Comparison of ENCODE assay signal across 20 cellular contexts in genomic region chrY:18997635-18998210, GRCh38.
DNase-seq lines count a peak whose midpoint lies in the region; ATAC-seq and TF ChIP-seq lines count a peak whose summit lies in the region.
"Had no signal": no experiment of that assay in that cellular context is flagged by ENCODE, and none has a peak within 500 bp of the region (broad histone marks: within the 10 kb centered on the region; RNA-seq: fewer than 3 reads in every experiment).

No MANE protein-coding gene starts in this region.

- H3K4me3 Mint-ChIP-seq in activated naive CD8-positive, alpha-beta T cell treated with anti-CD3 and anti-CD28 coated beads for 36 hours, result no peak overlapping the region
- H3K4me3 Mint-ChIP-seq in stimulated activated effector memory CD8-positive, alpha-beta T cell treated with anti-CD3 and anti-CD28 coated beads, Interleukin-12 subunit alpha, Interleukin-12 subunit beta, amount 100 ng/mL, for 72 hours, result no peak overlapping the region
- H3K4me3 Mint-ChIP-seq: activated T-helper 17 cell treated with anti-CD3 and anti-CD28 coated beads, Interleukin-2, amount 50 U/mL, for 72 hours; central memory CD8-positive, alpha-beta T cell; endodermal cell had no signal

- no peaks in the 10 kb centered on the region for H4K20me1 ChIP-seq in GM23248 (ENCODE audit: insufficient read depth)

- peak; percentile 3 for DNase-seq in AG10803 (ENCODE audit: low read depth)
- DNase-seq in GM23248, result peak; percentile 19
- DNase-seq in globus pallidus (ENCODE audit: low spot score), result peak; percentile 53
- DNase-seq in activated naive CD8-positive, alpha-beta T cell treated with anti-CD3 and anti-CD28 coated beads for 36 hours, result no peak
- no peak for DNase-seq in stimulated activated effector memory CD8-positive, alpha-beta T cell treated with anti-CD3 and anti-CD28 coated beads, Interleukin-12 subunit alpha, Interleukin-12 subunit beta, amount 100 ng/mL, for 72 hours (ENCODE audit: low spot score in 2 of 2)
- no peak for DNase-seq in NCI-H2196 (lab: John Stamatoyannopoulos, UW; ENCODE audit: unreplicated experiment)
- DNase-seq: activated CD8-positive, alpha-beta memory T cell treated with anti-CD3 and anti-CD28 coated beads for 24 hours; COR-L47; endodermal cell; NCI-H1092 treated with DMSO at 0.1 percent for 48 hours; NCI-H2171 treated with DMSO at 0.1 percent for 48 hours; ovary; SIG-M5; testis had no signal

- H3K27me3 Mint-ChIP-seq in activated naive CD8-positive, alpha-beta T cell treated with anti-CD3 and anti-CD28 coated beads for 36 hours, result no peaks in the 10 kb centered on the region
- H3K27me3 Mint-ChIP-seq: activated T-helper 17 cell treated with anti-CD3 and anti-CD28 coated beads, Interleukin-2, amount 50 U/mL, for 72 hours; central memory CD8-positive, alpha-beta T cell had no signal

- H2AFZ ChIP-seq in GM23248, result no peak overlapping the region

- no peaks in the 10 kb centered on the region for H3K9me2 ChIP-seq in GM23248 (ENCODE audit: insufficient read depth)

- H3K27me3 ChIP-seq in GM23248 (replicated peaks; ENCODE audit: insufficient read depth), result no peaks in the 10 kb centered on the region
- H3K27me3 ChIP-seq: gastroesophageal sphincter, ovary, testis had no signal

- WGBS in GM23248 (ENCODE audit: low coverage in 1 of 2, low lambda C conversion rate in 2 of 2, missing lambda C conversion rate in 2 of 2), 2 experiments, result 90 to 100% methylated on average over 2 of the region's 2 CpGs

- H3K27ac ChIP-seq in GM23248 (no peak overlapping the region), VCaP (no peak overlapping the region)
- H3K27ac ChIP-seq: gastroesophageal sphincter, ovary, testis had no signal

- no peaks in the 10 kb centered on the region for H3K79me2 ChIP-seq in GM23248 (ENCODE audit: insufficient read depth)

- H3K4me3 ChIP-seq in AG10803 (ENCODE audit: low read length) (no peak overlapping the region), GM23248 (no peak overlapping the region)
- H3K4me3 ChIP-seq: gastroesophageal sphincter, GM12878, ovary, testis had no signal

- no peaks in the 10 kb centered on the region for H3K9me3 Mint-ChIP-seq in activated naive CD8-positive, alpha-beta T cell treated with anti-CD3 and anti-CD28 coated beads for 36 hours
- no peaks in the 10 kb centered on the region for H3K9me3 Mint-ChIP-seq in stimulated activated effector memory CD8-positive, alpha-beta T cell treated with anti-CD3 and anti-CD28 coated beads, Interleukin-12 subunit alpha, Interleukin-12 subunit beta, amount 100 ng/mL, for 72 hours
- H3K9me3 Mint-ChIP-seq: activated T-helper 17 cell treated with anti-CD3 and anti-CD28 coated beads, Interleukin-2, amount 50 U/mL, for 72 hours; endodermal cell had no signal

- in situ Hi-C loops in GM23248 (cut with MboI), result no loop called here

- no peaks in the 10 kb centered on the region for H3K9me3 ChIP-seq in GM23248 (ENCODE audit: low read depth)
- H3K9me3 ChIP-seq: gastroesophageal sphincter, ovary, testis had no signal

- H3K4me2 ChIP-seq in GM23248 (ENCODE audit: unreplicated experiment), result no peak overlapping the region

- H3K9ac ChIP-seq in GM23248, result no peak overlapping the region

- H3K4me1 ChIP-seq in GM23248 (ENCODE audit: insufficient read depth), result no peaks in the 10 kb centered on the region
- H3K4me1 ChIP-seq: gastroesophageal sphincter, testis had no signal

- H3K36me3 Mint-ChIP-seq in activated naive CD8-positive, alpha-beta T cell treated with anti-CD3 and anti-CD28 coated beads for 36 hours, result peaks cover 5% of the 10 kb centered on the region
- H3K36me3 Mint-ChIP-seq in stimulated activated effector memory CD8-positive, alpha-beta T cell treated with anti-CD3 and anti-CD28 coated beads, Interleukin-12 subunit alpha, Interleukin-12 subunit beta, amount 100 ng/mL, for 72 hours, result no peaks in the 10 kb centered on the region

- ATAC-seq in GM21447 (IDR thresholded peaks at IDR 0.05; ENCODE audit: unreplicated experiment), result no peak
- no peak for ATAC-seq in stimulated activated effector memory CD8-positive, alpha-beta T cell treated with anti-CD3 and anti-CD28 coated beads, Interleukin-12 subunit alpha, Interleukin-12 subunit beta, amount 100 ng/mL, for 72 hours
- ATAC-seq: activated T-helper 17 cell treated with anti-CD3 and anti-CD28 coated beads, Interleukin-2, amount 50 U/mL, for 72 hours; gastroesophageal sphincter; GM12878 had no signal

- no peak overlapping the region for H3K27ac Mint-ChIP-seq in activated naive CD8-positive, alpha-beta T cell treated with anti-CD3 and anti-CD28 coated beads for 36 hours
- no peak overlapping the region for H3K27ac Mint-ChIP-seq in stimulated activated effector memory CD8-positive, alpha-beta T cell treated with anti-CD3 and anti-CD28 coated beads, Interleukin-12 subunit alpha, Interleukin-12 subunit beta, amount 100 ng/mL, for 72 hours
- H3K27ac Mint-ChIP-seq: activated T-helper 17 cell treated with anti-CD3 and anti-CD28 coated beads, Interleukin-2, amount 50 U/mL, for 72 hours; endodermal cell had no signal

- H3F3A ChIP-seq in GM23248 (ENCODE audit: insufficient read depth), result no peaks in the 10 kb centered on the region

- H3K36me3 ChIP-seq in GM23248 (ENCODE audit: low read depth), result no peaks in the 10 kb centered on the region
- H3K36me3 ChIP-seq: gastroesophageal sphincter, ovary had no signal

- peaks cover 6% of the 10 kb centered on the region for H3K4me1 Mint-ChIP-seq in activated naive CD8-positive, alpha-beta T cell treated with anti-CD3 and anti-CD28 coated beads for 36 hours
- no peaks in the 10 kb centered on the region for H3K4me1 Mint-ChIP-seq in stimulated activated effector memory CD8-positive, alpha-beta T cell treated with anti-CD3 and anti-CD28 coated beads, Interleukin-12 subunit alpha, Interleukin-12 subunit beta, amount 100 ng/mL, for 72 hours
- H3K4me1 Mint-ChIP-seq: activated T-helper 17 cell treated with anti-CD3 and anti-CD28 coated beads, Interleukin-2, amount 50 U/mL, for 72 hours; central memory CD8-positive, alpha-beta T cell; endodermal cell had no signal

- TF ChIP-seq CTCF in AG10803 (conservative IDR thresholded peaks at IDR 0.05; ENCODE audit: low read length), result peak; percentile 22; the same call in 1 of the 2 replicates
- 0 out of 2 replicates have a peak, but pooled peaks have one; percentile 13 for TF ChIP-seq CTCF in VCaP (conservative IDR thresholded peaks at IDR 0.05)

Comparison
In these comparisons a context has a peak if more than half of its experiments do, and no peak if none do; other contexts are left out.
1. DNase-seq: peak in AG10803 (single experiment), GM23248 (single experiment) and globus pallidus (single experiment); none in activated naive CD8-positive, alpha-beta T cell treated with anti-CD3 and anti-CD28 coated beads for 36 hours (single experiment), stimulated activated effector memory CD8-positive, alpha-beta T cell treated with anti-CD3 and anti-CD28 coated beads, Interleukin-12 subunit alpha, Interleukin-12 subunit beta, amount 100 ng/mL, for 72 hours (0 of 2) and NCI-H2196 (single experiment).